8 cellular contexts compared by ENCODE assay signal in the genomic region with DNA sequence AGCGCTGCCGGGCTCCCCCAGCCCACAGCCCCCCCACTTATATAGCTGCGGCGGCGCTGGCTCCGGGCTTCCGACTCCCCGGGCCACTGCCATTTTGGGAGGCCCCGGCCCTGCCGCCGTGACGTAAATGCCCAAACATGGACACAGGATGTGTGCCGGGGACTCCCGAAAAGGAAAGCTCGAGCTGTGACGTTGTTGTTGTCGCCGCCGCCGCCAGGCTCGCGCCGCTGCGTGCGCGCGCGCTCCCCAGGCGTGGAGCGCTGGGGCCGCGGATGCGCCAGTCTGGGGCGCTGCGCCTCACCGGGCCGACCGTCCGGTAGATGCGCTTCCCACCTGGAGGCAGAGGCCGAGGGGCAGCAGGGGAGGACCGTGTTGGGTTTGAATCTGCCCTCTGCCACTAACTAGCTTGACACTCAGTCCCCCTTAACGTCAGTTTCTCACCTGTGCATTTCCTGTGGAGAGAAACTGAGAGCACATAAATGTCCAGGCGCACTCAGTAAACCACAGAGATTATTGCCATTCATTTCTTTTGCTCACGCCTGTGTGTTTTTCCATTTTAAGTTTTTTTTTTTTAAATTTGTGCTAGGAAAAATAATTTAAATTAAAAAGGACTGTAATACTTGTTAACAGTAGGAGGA. TPM values are rescaled to one million over a fixed set of nuclear protein-coding genes. Genes with fewer than 3 reads are reported as not detected.
DNase-seq lines count a peak whose midpoint lies in the region; ATAC-seq and TF ChIP-seq lines count a peak whose summit lies in the region.

A gene (minus strand): TSS at position 15 of the 638 bp plus-strand sequence. CDS start 231 bp downstream, outside the sequence.

- H3K9me2 ChIP-seq in OCI-LY7 (ENCODE audit: insufficient read depth, low read length), result no peaks in the 10 kb centered on the region

- intact Hi-C loops in Calu3 (cut with micrococcal nuclease; ENCODE audit: unreplicated experiment) (no loop called here), OCI-LY7 (cut with micrococcal nuclease; ENCODE audit: unreplicated experiment) (no loop called here)

- H2AFZ ChIP-seq in OCI-LY7 (ENCODE audit: low read length), result no peak within 1 kb of the TSS

- DNase-seq in Calu3, result peak; percentile 91
- peak; percentile 33 for DNase-seq in OCI-LY7 (ENCODE audit: low spot score)
- DNase-seq in activated T-cell treated with anti-CD3 and anti-CD28 coated beads, Interleukin-2, amount 50 U/mL, for 24 hours, result peak; percentile 90

- ATAC-seq in GM21529 (IDR thresholded peaks at IDR 0.05; ENCODE audit: unreplicated experiment), result peak; percentile 89
- ATAC-seq in esophagus mucosa, result peak; percentile 71

- CTCF ChIA-PET in Calu3 (lab: Charles Lee), result interaction anchor here (0.6 to 1.5 kb wide), 3 partner anchors 9 to 106 kb away, joined by 3 to 4 read pairs (median 4); a partner anchor contains a TSS
- CTCF ChIA-PET in OCI-LY7 (lab: Charles Lee; ENCODE audit: unreplicated experiment), result no interaction called here

- H3K4me3 Mint-ChIP-seq in Calu3 (ENCODE audit: low read depth, unreplicated experiment) (peak within 1 kb of the TSS; percentile 74), nephron (peak within 1 kb of the TSS; percentile 39 to 64 (median 46))
- H3K4me3 Mint-ChIP-seq in activated T-cell treated with anti-CD3 and anti-CD28 coated beads, Interleukin-2, amount 50 U/mL, for 24 hours, result peak within 1 kb of the TSS; percentile 72
- peak within 1 kb of the TSS; percentile 73 for H3K4me3 Mint-ChIP-seq in stimulated activated naive CD8-positive, alpha-beta T cell treated with anti-CD3 and anti-CD28 coated beads, Interleukin-15, Interleukin-2, amounts not matched to agents 100 ng/mL and 50 ng/mL, for 24 hours

- BruUV-seq in Calu3 (replicated peaks; lab: Mats Ljungman, UMichigan), result TSS peak; percentile 93
- no TSS peak for BruUV-seq in OCI-LY7 (replicated peaks; lab: Mats Ljungman, UMichigan)

- H3K4me1 Mint-ChIP-seq in Calu3 (ENCODE audit: low read depth, unreplicated experiment), result peaks cover 8% of the 10 kb centered on the region
- peaks cover 26% of the 10 kb centered on the region for H3K4me1 Mint-ChIP-seq in activated T-cell treated with anti-CD3 and anti-CD28 coated beads, Interleukin-2, amount 50 U/mL, for 24 hours (ENCODE audit: low read depth)
- H3K4me1 Mint-ChIP-seq in nephron, result peaks cover 6% of the 10 kb centered on the region
- H3K4me1 Mint-ChIP-seq in stimulated activated naive CD8-positive, alpha-beta T cell treated with anti-CD3 and anti-CD28 coated beads, Interleukin-15, Interleukin-2, amounts not matched to agents 100 ng/mL and 50 ng/mL, for 24 hours (ENCODE audit: low read depth), result peaks cover 11% of the 10 kb centered on the region

- H3K79me2 ChIP-seq in OCI-LY7 (ENCODE audit: insufficient read depth, low read depth, low read length), result no peaks in the 10 kb centered on the region

- H3K4me2 ChIP-seq in OCI-LY7 (ENCODE audit: low read length), result peak within 1 kb of the TSS; percentile 43; the same call in 1 of the 2 replicates

- H3K27ac ChIP-seq in HUES64 (ENCODE audit: low read depth, low read length) (no peak within 1 kb of the TSS), OCI-LY7 (ENCODE audit: low read depth, low read length, poor library complexity, severe bottlenecking) (no peak within 1 kb of the TSS)

- peaks cover 84% of the 10 kb centered on the region for H3K27me3 Mint-ChIP-seq in Calu3 (ENCODE audit: unreplicated experiment)
- peaks cover 81% of the 10 kb centered on the region for H3K27me3 Mint-ChIP-seq in activated T-cell treated with anti-CD3 and anti-CD28 coated beads, Interleukin-2, amount 50 U/mL, for 24 hours
- H3K27me3 Mint-ChIP-seq in nephron (ENCODE audit: low read depth), result peaks cover 98% of the 10 kb centered on the region
- peaks cover 71% of the 10 kb centered on the region for H3K27me3 Mint-ChIP-seq in stimulated activated naive CD8-positive, alpha-beta T cell treated with anti-CD3 and anti-CD28 coated beads, Interleukin-15, Interleukin-2, amounts not matched to agents 100 ng/mL and 50 ng/mL, for 24 hours

- H3K9ac ChIP-seq in HUES64 (ENCODE audit: low read depth, low read length), result no peak within 1 kb of the TSS

- H3K9me3 ChIP-seq in HUES64 (ENCODE audit: insufficient read depth, low read depth, low read length) (no peaks in the 10 kb centered on the region), OCI-LY7 (ENCODE audit: low read length) (no peaks in the 10 kb centered on the region)

- H3K4me3 ChIP-seq in HUES64 (ENCODE audit: low read length), result peak within 1 kb of the TSS; percentile 72
- peak within 1 kb of the TSS; percentile 56 for H3K4me3 ChIP-seq in OCI-LY7 (ENCODE audit: low read depth, low read length, poor library complexity, severe bottlenecking)

- H3K36me3 ChIP-seq in HUES64 (ENCODE audit: insufficient read depth, low read length) (no peaks in the 10 kb centered on the region), OCI-LY7 (ENCODE audit: insufficient read depth, low read length) (no peaks in the 10 kb centered on the region)

- H4K20me1 ChIP-seq in OCI-LY7 (ENCODE audit: insufficient read depth, low read length), result no peaks in the 10 kb centered on the region

- H3K36me3 Mint-ChIP-seq in Calu3 (ENCODE audit: insufficient read depth, unreplicated experiment) (peaks cover 18% of the 10 kb centered on the region), nephron (ENCODE audit: low read depth) (no peaks in the 10 kb centered on the region)
- no peaks in the 10 kb centered on the region for H3K36me3 Mint-ChIP-seq in activated T-cell treated with anti-CD3 and anti-CD28 coated beads, Interleukin-2, amount 50 U/mL, for 24 hours (ENCODE audit: low read depth)
- H3K36me3 Mint-ChIP-seq in stimulated activated naive CD8-positive, alpha-beta T cell treated with anti-CD3 and anti-CD28 coated beads, Interleukin-15, Interleukin-2, amounts not matched to agents 100 ng/mL and 50 ng/mL, for 24 hours (ENCODE audit: low read depth), result no peaks in the 10 kb centered on the region

- H3K4me1 ChIP-seq in HUES64 (ENCODE audit: insufficient read depth, low read length) (peaks cover 2% of the 10 kb centered on the region; the same call in 1 of the 2 replicates), OCI-LY7 (ENCODE audit: insufficient read depth, low read length, poor library complexity, severe bottlenecking) (no peaks in the 10 kb centered on the region)

- TF ChIP-seq CTCF in Calu3 (IDR thresholded peaks at IDR 0.05; ENCODE audit: unreplicated experiment) (no peak), OCI-LY7 (conservative IDR thresholded peaks at IDR 0.05; ENCODE audit: low read length) (no peak), nephron (IDR thresholded peaks at IDR 0.05; ENCODE audit: unreplicated experiment in 3 of 3) (no peak)

- H3K27ac Mint-ChIP-seq in Calu3 (ENCODE audit: unreplicated experiment) (peak within 1 kb of the TSS; percentile 64), nephron (no peak within 1 kb of the TSS)
- H3K27ac Mint-ChIP-seq in activated T-cell treated with anti-CD3 and anti-CD28 coated beads, Interleukin-2, amount 50 U/mL, for 24 hours, result no peak within 1 kb of the TSS
- H3K27ac Mint-ChIP-seq in stimulated activated naive CD8-positive, alpha-beta T cell treated with anti-CD3 and anti-CD28 coated beads, Interleukin-15, Interleukin-2, amounts not matched to agents 100 ng/mL and 50 ng/mL, for 24 hours, result no peak within 1 kb of the TSS

- peaks cover 96% of the 10 kb centered on the region for H3K27me3 ChIP-seq in HUES64 (ENCODE audit: insufficient read depth, low read length)

- POLR2A ChIA-PET in OCI-LY7 (lab: Charles Lee), result no interaction called here

- WGBS in HUES64, result 2% methylated on average over 44 of the region's 45 CpGs

- no peaks in the 10 kb centered on the region for H3K9me3 Mint-ChIP-seq in Calu3 (ENCODE audit: low read depth, unreplicated experiment)
- no peaks in the 10 kb centered on the region for H3K9me3 Mint-ChIP-seq in activated T-cell treated with anti-CD3 and anti-CD28 coated beads, Interleukin-2, amount 50 U/mL, for 24 hours
- no peaks in the 10 kb centered on the region for H3K9me3 Mint-ChIP-seq in nephron
- H3K9me3 Mint-ChIP-seq in stimulated activated naive CD8-positive, alpha-beta T cell treated with anti-CD3 and anti-CD28 coated beads, Interleukin-15, Interleukin-2, amounts not matched to agents 100 ng/mL and 50 ng/mL, for 24 hours, result no peaks in the 10 kb centered on the region

RNA-seq across cellular contexts. Expression of the gene that starts here (rescaled TPM):
- 0.68 and 0.81 TPM in 2 replicates for total RNA-seq in Calu3 (2022)
- not detected for polyA plus RNA-seq in HUES64 (2013, experiment 1 of 2)
- not detected for polyA plus RNA-seq in HUES64 (2013, experiment 2 of 2)
- total RNA-seq in OCI-LY7 (2014; rRNA removed; shearing (Covaris generic)), result not detected in 2 replicates
- total RNA-seq in OCI-LY7 (2022), result not detected in 2 replicates
- not detected for total RNA-seq in esophagus mucosa

Comparison
In these comparisons a context has a peak if more than half of its experiments do, and no peak if none do; other contexts are left out.
1. Peak in DNase-seq in Calu3; RNA of the gene not detected or under 1 TPM.
2. Peak in DNase-seq, H3K4me3 ChIP-seq and H3K4me2 ChIP-seq in OCI-LY7; RNA of the gene not detected or under 1 TPM.
3. Peak in ATAC-seq in esophagus mucosa; RNA of the gene not detected or under 1 TPM.
4. DNase-seq: peak in every context shown above with its lines; median percentile 91 in Calu3; 90 in activated T-cell treated with anti-CD3 and anti-CD28 coated beads, Interleukin-2, amount 50 U/mL, for 24 hours; 33 in OCI-LY7.